In the genomic region with DNA sequence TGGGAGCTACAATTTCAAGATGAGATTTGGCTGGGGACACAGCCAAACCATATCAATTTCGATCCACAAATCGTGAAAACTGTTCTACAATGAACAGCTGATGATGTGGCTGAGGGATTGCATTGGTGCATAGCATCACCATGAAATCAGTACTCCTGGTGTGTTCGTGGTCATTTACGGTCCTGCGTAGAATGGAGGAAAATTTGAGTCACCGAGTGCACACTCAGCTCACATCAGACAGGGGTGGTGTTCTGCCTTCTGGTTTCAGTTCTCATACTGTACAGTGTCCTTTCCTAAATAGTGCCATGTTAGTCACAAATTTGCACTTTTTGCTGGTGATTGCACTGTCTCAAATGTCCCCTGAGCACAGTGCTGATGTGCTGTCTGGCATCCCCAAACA, we compare ENCODE assay signal across 27 cellular contexts. TPM values are rescaled to one million over a fixed set of nuclear protein-coding genes. Genes with fewer than 3 reads are reported as not detected.
DNase-seq lines count a peak whose midpoint lies in the region; ATAC-seq, FAIRE-seq and TF ChIP-seq lines count a peak whose summit lies in the region.
"Had no signal": no experiment of that assay in that cellular context is flagged by ENCODE, and none has a peak within 500 bp of the region (broad histone marks: within the 10 kb centered on the region; RNA-seq: fewer than 3 reads in every experiment).

No MANE protein-coding gene starts in this region.

- no peak for ATAC-seq in A549
- no peak for ATAC-seq in GM18498 (IDR thresholded peaks at IDR 0.05; ENCODE audit: unreplicated experiment)
- ATAC-seq in GM18861 (IDR thresholded peaks at IDR 0.05; ENCODE audit: unreplicated experiment): no peak
- ATAC-seq in CD8-positive, alpha-beta T cell: no peak
- ATAC-seq: body of pancreas, K562, SK-N-SH treated with all-trans-retinoic acid at 6 μM for 48 hours had no signal

- no peaks in the 10 kb centered on the region for H3K4me1 Mint-ChIP-seq in CD8-positive, alpha-beta T cell (ENCODE audit: low read depth)
- H3K4me1 Mint-ChIP-seq: activated CD4-positive, alpha-beta memory T cell treated with anti-CD3 and anti-CD28 coated beads, Interleukin-2, amount 10 ng/mL, durations not matched to agents 7 days and 5 days had no signal

- H3K27ac ChIP-seq in A549 (no peak overlapping the region), GM23248 (no peak overlapping the region)
- H3K27ac ChIP-seq in CD8-positive, alpha-beta T cell (ENCODE audit: low read depth, low read length): no peak overlapping the region
- H3K27ac ChIP-seq: BLaER1 treated with 17β-estradiol and CSF1 and Interleukin-3, amounts not matched to agents 10 nM and 100 nM; body of pancreas; RWPE1; suprapubic skin had no signal

- in situ Hi-C loops in GM23248 (cut with MboI): no loop called here

- intact Hi-C loops in CD8-positive, alpha-beta T cell (cut with DNase I, micrococcal nuclease): no loop called here

- H3K36me3 Mint-ChIP-seq in CD8-positive, alpha-beta T cell: no peaks in the 10 kb centered on the region

- TF ChIP-seq POLR2A in A549 (IDR thresholded peaks at IDR 0.05; ENCODE audit: low read length): no peak

- no peaks in the 10 kb centered on the region for H3K79me2 ChIP-seq in GM23248 (ENCODE audit: insufficient read depth)

- DNase-seq in A549 (ENCODE audit: low read depth in 1 of 2, low spot score in 1 of 2): no peak
- DNase-seq in GM23248: peak; percentile 49
- DNase-seq in RKO (ENCODE audit: low spot score): peak; percentile 77
- peak; percentile 19 for DNase-seq in myocyte (ENCODE audit: low read depth)
- no peak for DNase-seq in kidney tubule cell (ENCODE audit: low spot score)
- no peak for DNase-seq in CD8-positive, alpha-beta T cell
- DNase-seq: activated CD4-positive, alpha-beta memory T cell treated with anti-CD3 and anti-CD28 coated beads, Interleukin-2, amount 10 ng/mL, durations not matched to agents 7 days and 5 days; activated effector memory CD4-positive, alpha-beta T cell treated with anti-CD3 and anti-CD28 coated beads, Interleukin-2, amount 50 U/mL, for 16 hours; activated T-cell treated with anti-CD3 and anti-CD28 coated beads for 4 hours; body of pancreas; Calu3; cerebellar nuclear complex; kidney glomerular epithelial cell; MM.1S; NCI-H524; NK-92 treated with Interleukin-12 subunit alpha and Interleukin-12 subunit beta, amount 100 ng/mL, for 24 hours had no signal

- H3K9me2 ChIP-seq in GM23248 (ENCODE audit: insufficient read depth): no peaks in the 10 kb centered on the region

- WGBS in A549 (ENCODE audit: missing lambda C conversion rate): 74% methylated on average over 6 of the region's 6 CpGs
- 19 to 29% methylated on average over 6 of the region's 6 CpGs for WGBS in GM23248 (ENCODE audit: low coverage in 1 of 2, low lambda C conversion rate in 2 of 2, missing lambda C conversion rate in 2 of 2), 2 experiments

- H3K4me3 Mint-ChIP-seq in CD8-positive, alpha-beta T cell: no peak overlapping the region
- H3K4me3 Mint-ChIP-seq: activated CD4-positive, alpha-beta memory T cell treated with anti-CD3 and anti-CD28 coated beads, Interleukin-2, amount 10 ng/mL, durations not matched to agents 7 days and 5 days; neural crest cell had no signal

- no peak for TF ChIP-seq RAD21 in A549 (conservative IDR thresholded peaks at IDR 0.05 in 1 of 2, IDR thresholded peaks at IDR 0.05 in 1 of 2)

- no peak overlapping the region for H2AFZ ChIP-seq in GM23248

- FAIRE-seq in A549 (lab: Jason Lieb, UNC): peak; percentile 79
- FAIRE-seq: K562 had no signal

- H3K4me1 ChIP-seq in A549 (peaks cover 4% of the 10 kb centered on the region; the same call in 1 of the 3 replicates), GM23248 (ENCODE audit: insufficient read depth) (no peaks in the 10 kb centered on the region)
- no peaks in the 10 kb centered on the region for H3K4me1 ChIP-seq in CD8-positive, alpha-beta T cell (ENCODE audit: insufficient read depth, low read length)
- H3K4me1 ChIP-seq: body of pancreas, suprapubic skin had no signal

- CTCF ChIA-PET in A549 (lab: Yijun Ruan, JAX): interaction anchor here (0.9 to 1.7 kb wide), 3 partner anchors 11 to 95 kb away, joined by 3 to 5 read pairs (median 3); no protein-coding TSS in a partner anchor
- CTCF ChIA-PET in CD8-positive, alpha-beta T cell (lab: Charles Lee): interaction anchor here (0.6 kb wide), 1 partner anchor 589 kb away, joined by 4 read pairs; no protein-coding TSS in a partner anchor

- H3K9me3 Mint-ChIP-seq in CD8-positive, alpha-beta T cell: peaks cover 3% of the 10 kb centered on the region
- H3K9me3 Mint-ChIP-seq: activated CD4-positive, alpha-beta memory T cell treated with anti-CD3 and anti-CD28 coated beads, Interleukin-2, amount 10 ng/mL, durations not matched to agents 7 days and 5 days; neural crest cell had no signal

- H3F3A ChIP-seq in GM23248 (ENCODE audit: insufficient read depth): no peaks in the 10 kb centered on the region

- TF ChIP-seq CTCF in A549 (IDR thresholded peaks at IDR 0.05): no peak
- no peak for TF ChIP-seq CTCF in CD8-positive, alpha-beta T cell (IDR thresholded peaks at IDR 0.05)

- H4K20me1 ChIP-seq in GM23248 (ENCODE audit: insufficient read depth): no peaks in the 10 kb centered on the region
- H4K20me1 ChIP-seq: BLaER1 treated with 17β-estradiol and CSF1 and Interleukin-3, amounts not matched to agents 10 nM and 100 nM had no signal

- H3K36me3 ChIP-seq in GM23248 (ENCODE audit: low read depth): no peaks in the 10 kb centered on the region
- H3K36me3 ChIP-seq in CD8-positive, alpha-beta T cell (ENCODE audit: insufficient read depth, low read length): no peaks in the 10 kb centered on the region
- H3K36me3 ChIP-seq: BLaER1 treated with 17β-estradiol and CSF1 and Interleukin-3, amounts not matched to agents 10 nM and 100 nM had no signal

- H3K27me3 Mint-ChIP-seq in CD8-positive, alpha-beta T cell (ENCODE audit: low read depth): peaks cover 13% of the 10 kb centered on the region
- H3K27me3 Mint-ChIP-seq: activated CD4-positive, alpha-beta memory T cell treated with anti-CD3 and anti-CD28 coated beads, Interleukin-2, amount 10 ng/mL, durations not matched to agents 7 days and 5 days had no signal

- H3K27ac Mint-ChIP-seq in CD8-positive, alpha-beta T cell: no peak overlapping the region
- H3K27ac Mint-ChIP-seq: activated CD4-positive, alpha-beta memory T cell treated with anti-CD3 and anti-CD28 coated beads, Interleukin-2, amount 10 ng/mL, durations not matched to agents 7 days and 5 days had no signal

- H3K27me3 ChIP-seq in GM23248 (replicated peaks; ENCODE audit: insufficient read depth): 0 out of 2 replicates have a peak, but pooled peaks cover 6% of the 10 kb centered on the region
- no peaks in the 10 kb centered on the region for H3K27me3 ChIP-seq in CD8-positive, alpha-beta T cell (ENCODE audit: insufficient read depth, low read length)
- H3K27me3 ChIP-seq: BLaER1 treated with 17β-estradiol and CSF1 and Interleukin-3, amounts not matched to agents 10 nM and 100 nM; body of pancreas; suprapubic skin had no signal

- no peak overlapping the region for H3K9ac ChIP-seq in GM23248
- H3K9ac ChIP-seq: BLaER1 treated with 17β-estradiol and CSF1 and Interleukin-3, amounts not matched to agents 10 nM and 100 nM had no signal

- POLR2A ChIA-PET in A549 (lab: Yijun Ruan, JAX): no interaction called here
- POLR2A ChIA-PET in CD8-positive, alpha-beta T cell (lab: Charles Lee): no interaction called here

- no peak overlapping the region for H3K4me2 ChIP-seq in A549
- H3K4me2 ChIP-seq in GM23248 (ENCODE audit: unreplicated experiment): no peak overlapping the region

- H3K4me3 ChIP-seq in A549: no peak overlapping the region
- H3K4me3 ChIP-seq in GM23248: no peak overlapping the region
- H3K4me3 ChIP-seq in CD8-positive, alpha-beta T cell (ENCODE audit: low read depth, low read length): no peak overlapping the region
- H3K4me3 ChIP-seq: BLaER1 treated with 17β-estradiol and CSF1 and Interleukin-3, amounts not matched to agents 10 nM and 100 nM; body of pancreas; K562; suprapubic skin had no signal

- H3K9me3 ChIP-seq in A549 (no peaks in the 10 kb centered on the region), GM23248 (ENCODE audit: low read depth) (no peaks in the 10 kb centered on the region)
- no peaks in the 10 kb centered on the region for H3K9me3 ChIP-seq in CD8-positive, alpha-beta T cell (ENCODE audit: low read length)
- H3K9me3 ChIP-seq: body of pancreas, suprapubic skin had no signal

- TF ChIP-seq EP300 in A549 (IDR thresholded peaks at IDR 0.05): no peak

TF ChIP-seq in A549, 52 proteins besides CTCF, POLR2A, EP300 and RAD21 (continues in another document):
- TF ChIP-seq, protein P1, sequence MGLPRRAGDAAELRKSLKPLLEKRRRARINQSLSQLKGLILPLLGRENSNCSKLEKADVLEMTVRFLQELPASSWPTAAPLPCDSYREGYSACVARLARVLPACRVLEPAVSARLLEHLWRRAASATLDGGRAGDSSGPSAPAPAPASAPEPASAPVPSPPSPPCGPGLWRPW (IDR thresholded peaks at IDR 0.05): no peak
- no peak for TF ChIP-seq USF2 (IDR thresholded peaks at IDR 0.05)
- TF ChIP-seq FOSL2 (IDR thresholded peaks at IDR 0.05): no peak
- no peak for TF ChIP-seq FOSL2 (CRISPR knock-in tag; IDR thresholded peaks at IDR 0.05)
- no peak for TF ChIP-seq EHF (CRISPR knock-in tag; IDR thresholded peaks at IDR 0.05)
- no peak for TF ChIP-seq E2F6 (IDR thresholded peaks at IDR 0.05; ENCODE audit: borderline replicate concordance, low read depth)
- TF ChIP-seq CBX2 (IDR thresholded peaks at IDR 0.05; ENCODE audit: borderline replicate concordance, low read depth): no peak

RNA-seq across cellular contexts. Expression of gene MYH14, which starts 39.2 kb away (rescaled TPM):
- 4.0 and 4.8 TPM in 2 replicates for polyA plus RNA-seq in A549 (2011; rRNA removed)
- 7.2 and 7.8 TPM in 2 replicates for polyA plus RNA-seq in A549 (2012; cell fraction: cytosol; rRNA removed)
- 14.6 and 16.2 TPM in 2 replicates for polyA plus RNA-seq in A549 (2012; cell fraction: nucleus; rRNA removed)
- 6.4 to 7.0 TPM (median 6.5 TPM) in 3 replicates for polyA plus RNA-seq in A549 (2017; fragmentation: RNase III; extraction: RNeasy Plus Mini Kit Qiagen cat#74134 plus additional on column Dnase treatment)
- polyA minus RNA-seq in A549 (2011; rRNA and poly(A)+ RNA removed): 12.5 and 18.2 TPM in 2 replicates
- total RNA-seq in GM23248 (2014; rRNA removed; shearing (Covaris generic)): not detected in 2 replicates
- polyA plus RNA-seq in GM23248 (2016; fragmentation: Nextera tagmentation; extraction: Ambion mirVana): not detected in 2 replicates
- total RNA-seq in myocyte: not detected in 2 replicates
- not detected for polyA plus RNA-seq in myocyte (2012)
- not detected for total RNA-seq in CD8-positive, alpha-beta T cell
- total RNA-seq: activated CD4-positive, alpha-beta memory T cell treated with anti-CD3 and anti-CD28 coated beads, Interleukin-2, amount 10 ng/mL, durations not matched to agents 7 days and 5 days; HT1080; pulmonary artery endothelial cell; T-helper 2 cell treated with Interferon-gamma antibody and Interleukin-4, amounts not matched to agents 100 ng/mL and 5 ng/mL, for 36 hours had no signal

Comparison
In these comparisons a context has a peak if more than half of its experiments do, and no peak if none do; other contexts are left out.
1. DNase-seq: peak in GM23248 (single experiment), RKO (single experiment) and myocyte (single experiment); none in A549 (0 of 2), kidney tubule cell (single experiment) and CD8-positive, alpha-beta T cell (0 of 7).